In genomic region chr19:5964816-5965565, GRCh38 we compare ENCODE assay signal across 18 cellular contexts. TPM values are rescaled to one million over a fixed set of nuclear protein-coding genes. Genes with fewer than 3 reads are reported as not detected.
DNase-seq lines count a peak whose midpoint lies in the region; TF ChIP-seq lines count a peak whose summit lies in the region.
"Had no signal": no experiment of that assay in that cellular context is flagged by ENCODE, and none has a peak within 500 bp of the region (broad histone marks: within the 10 kb centered on the region; RNA-seq: fewer than 3 reads in every experiment).

No MANE protein-coding gene starts in this region.

- no peaks in the 10 kb centered on the region for H3K27me3 ChIP-seq in sigmoid colon
- H3K27me3 ChIP-seq: neutrophil, right atrium auricular region, thyroid gland had no signal

- H3K4me3 ChIP-seq in sigmoid colon = no peak overlapping the region
- H3K4me3 ChIP-seq: coronary artery, HAP-1, right atrium auricular region, thyroid gland had no signal

- no peaks in the 10 kb centered on the region for H3K9me3 ChIP-seq in sigmoid colon
- H3K9me3 ChIP-seq: HAP-1, neutrophil, right atrium auricular region, thyroid gland had no signal

- POLR2A ChIA-PET in RWPE1 (lab: Yijun Ruan, JAX; ENCODE audit: low non-redundant PET) = interaction anchor here (0.6 kb wide), 1 partner anchor 22 kb away, joined by 3 read pairs; no protein-coding TSS in a partner anchor

- H3K4me1 Mint-ChIP-seq in T-helper 2 cell treated with Interferon-gamma antibody and Interleukin-4, amounts not matched to agents 5 μg/mL and 100 μg/mL, for 36 hours (ENCODE audit: low read depth) = peaks cover 51% of the 10 kb centered on the region
- H3K4me1 Mint-ChIP-seq in dendritic cell treated with granulocyte-macrophage colony-stimulating factor and Interleukin-4, amounts not matched to agents 40 ng/mL and 50 ng/mL, for 4 days (ENCODE audit: low read depth) = peaks cover 93% of the 10 kb centered on the region

- TF ChIP-seq POLR2A in sigmoid colon (IDR thresholded peaks at IDR 0.05) = no peak

- no peaks in the 10 kb centered on the region for H3K27me3 Mint-ChIP-seq in T-helper 2 cell treated with Interferon-gamma antibody and Interleukin-4, amounts not matched to agents 5 μg/mL and 100 μg/mL, for 36 hours (ENCODE audit: low read depth)
- no peaks in the 10 kb centered on the region for H3K27me3 Mint-ChIP-seq in dendritic cell treated with granulocyte-macrophage colony-stimulating factor and Interleukin-4, amounts not matched to agents 40 ng/mL and 50 ng/mL, for 4 days
- H3K27me3 Mint-ChIP-seq: activated B cell treated with CpG ODN at 0.5 μM for 24 hours had no signal

- H3K9me3 Mint-ChIP-seq in T-helper 2 cell treated with Interferon-gamma antibody and Interleukin-4, amounts not matched to agents 5 μg/mL and 100 μg/mL, for 36 hours = no peaks in the 10 kb centered on the region
- H3K9me3 Mint-ChIP-seq in dendritic cell treated with granulocyte-macrophage colony-stimulating factor and Interleukin-4, amounts not matched to agents 40 ng/mL and 50 ng/mL, for 4 days = no peaks in the 10 kb centered on the region
- H3K9me3 Mint-ChIP-seq: activated B cell treated with CpG ODN at 0.5 μM for 24 hours had no signal

- intact Hi-C loops in dendritic cell treated with granulocyte-macrophage colony-stimulating factor and Interleukin-4, amounts not matched to agents 40 ng/mL and 50 ng/mL, for 4 days (cut with micrococcal nuclease) = no loop called here
- intact Hi-C loops in sigmoid colon (cut with DNase I) = loop anchor here (5.0 kb wide), 1 partner anchor 163 kb away; no protein-coding TSS in a partner anchor

- no peak for TF ChIP-seq EP300 in sigmoid colon (IDR thresholded peaks at IDR 0.05)

- no peak for DNase-seq in T-helper 2 cell treated with Interferon-gamma antibody and Interleukin-4, amounts not matched to agents 5 μg/mL and 100 μg/mL, for 36 hours (ENCODE audit: low spot score)
- no peak for DNase-seq in T-helper 2 cell
- DNase-seq in DMS153 treated with DMSO at 0.1 percent for 48 hours (lab: John Stamatoyannopoulos, UW; ENCODE audit: unreplicated experiment) = peak; percentile 37
- DNase-seq in sigmoid colon = peak; percentile 54
- no peak for DNase-seq in RWPE1 (ENCODE audit: low spot score)
- DNase-seq in NCI-H446 (lab: John Stamatoyannopoulos, UW) = no peak
- DNase-seq in NOMO-1 (lab: John Stamatoyannopoulos, UW; ENCODE audit: unreplicated experiment in 2 of 2) = no peak
- DNase-seq: activated B cell treated with CpG ODN at 0.5 μM for 24 hours, glutamatergic neuron, mesenchymal stem cell, NCI-H187 treated with DMSO at 0.1 percent for 48 hours, NCI-H526 treated with DMSO at 0.1 percent for 48 hours, thyroid gland had no signal

- no peak overlapping the region for H3K4me3 Mint-ChIP-seq in T-helper 2 cell treated with Interferon-gamma antibody and Interleukin-4, amounts not matched to agents 5 μg/mL and 100 μg/mL, for 36 hours
- H3K4me3 Mint-ChIP-seq in dendritic cell treated with granulocyte-macrophage colony-stimulating factor and Interleukin-4, amounts not matched to agents 40 ng/mL and 50 ng/mL, for 4 days = no peak overlapping the region
- H3K4me3 Mint-ChIP-seq: activated B cell treated with CpG ODN at 0.5 μM for 24 hours had no signal

- no peaks in the 10 kb centered on the region for H3K36me3 ChIP-seq in sigmoid colon
- H3K36me3 ChIP-seq: right atrium auricular region, thyroid gland had no signal

- 84 to 87% methylated on average over 5 of the region's 5 CpGs for whole genome bisulfite sequencing in sigmoid colon, 2 donors

- CTCF ChIA-PET in RWPE1 (lab: Yijun Ruan, JAX) = no interaction called here

- H3K4me1 ChIP-seq in sigmoid colon = peaks cover 0 to 99% (median 94%) of the 10 kb centered on the region in 4 donors

- H3K27ac Mint-ChIP-seq in T-helper 2 cell treated with Interferon-gamma antibody and Interleukin-4, amounts not matched to agents 5 μg/mL and 100 μg/mL, for 36 hours = peak overlapping the region; percentile 21
- peak overlapping the region; percentile 95 for H3K27ac Mint-ChIP-seq in dendritic cell treated with granulocyte-macrophage colony-stimulating factor and Interleukin-4, amounts not matched to agents 40 ng/mL and 50 ng/mL, for 4 days
- H3K27ac Mint-ChIP-seq: activated B cell treated with CpG ODN at 0.5 μM for 24 hours had no signal

- peaks cover 12% of the 10 kb centered on the region for H3K36me3 Mint-ChIP-seq in T-helper 2 cell treated with Interferon-gamma antibody and Interleukin-4, amounts not matched to agents 5 μg/mL and 100 μg/mL, for 36 hours (ENCODE audit: low read depth)
- H3K36me3 Mint-ChIP-seq in dendritic cell treated with granulocyte-macrophage colony-stimulating factor and Interleukin-4, amounts not matched to agents 40 ng/mL and 50 ng/mL, for 4 days (ENCODE audit: low read depth) = peaks cover 46% of the 10 kb centered on the region

- TF ChIP-seq CTCF in sigmoid colon (IDR thresholded peaks at IDR 0.05) = no peak
- no peak for TF ChIP-seq CTCF in RWPE1 (conservative IDR thresholded peaks at IDR 0.05; ENCODE audit: low read depth)

- H3K27ac ChIP-seq in sigmoid colon = peak overlapping the region; percentile 71 to 89 (median 84)
- no peak overlapping the region for H3K27ac ChIP-seq in RWPE1
- H3K27ac ChIP-seq: neutrophil, thyroid gland had no signal

RNA-seq across cellular contexts. Expression of gene RANBP3, which starts 12.9 kb away (rescaled TPM):
- total RNA-seq in sigmoid colon = 10 to 100 TPM; 63.1 to 86.4 (median 82.7) TPM
- 10 to 100 TPM; 27.0 to 47.5 (median 27.6) TPM for polyA plus RNA-seq in sigmoid colon

RNA-seq across cellular contexts. Expression of gene CAPS, which starts 50.9 kb away (rescaled TPM):
- 10 to 100 TPM in 2 of 4 donors, 1 to 10 TPM in 2; 4.9 to 18.6 (median 9.7) TPM for total RNA-seq in sigmoid colon
- polyA plus RNA-seq in sigmoid colon = 10 to 100 TPM in 1 of 3 donors, 1 to 10 TPM in 2; 3.6 to 13.7 (median 3.7) TPM

Comparison
In these comparisons a context has a peak if more than half of its experiments do, and no peak if none do; other contexts are left out.
1. DNase-seq: peak in DMS153 treated with DMSO at 0.1 percent for 48 hours (single experiment) and sigmoid colon (single experiment); none in T-helper 2 cell treated with Interferon-gamma antibody and Interleukin-4, amounts not matched to agents 5 μg/mL and 100 μg/mL, for 36 hours (single experiment), T-helper 2 cell (0 of 5), RWPE1 (single experiment), NCI-H446 (0 of 2) and NOMO-1 (0 of 2).